In the genomic region with DNA sequence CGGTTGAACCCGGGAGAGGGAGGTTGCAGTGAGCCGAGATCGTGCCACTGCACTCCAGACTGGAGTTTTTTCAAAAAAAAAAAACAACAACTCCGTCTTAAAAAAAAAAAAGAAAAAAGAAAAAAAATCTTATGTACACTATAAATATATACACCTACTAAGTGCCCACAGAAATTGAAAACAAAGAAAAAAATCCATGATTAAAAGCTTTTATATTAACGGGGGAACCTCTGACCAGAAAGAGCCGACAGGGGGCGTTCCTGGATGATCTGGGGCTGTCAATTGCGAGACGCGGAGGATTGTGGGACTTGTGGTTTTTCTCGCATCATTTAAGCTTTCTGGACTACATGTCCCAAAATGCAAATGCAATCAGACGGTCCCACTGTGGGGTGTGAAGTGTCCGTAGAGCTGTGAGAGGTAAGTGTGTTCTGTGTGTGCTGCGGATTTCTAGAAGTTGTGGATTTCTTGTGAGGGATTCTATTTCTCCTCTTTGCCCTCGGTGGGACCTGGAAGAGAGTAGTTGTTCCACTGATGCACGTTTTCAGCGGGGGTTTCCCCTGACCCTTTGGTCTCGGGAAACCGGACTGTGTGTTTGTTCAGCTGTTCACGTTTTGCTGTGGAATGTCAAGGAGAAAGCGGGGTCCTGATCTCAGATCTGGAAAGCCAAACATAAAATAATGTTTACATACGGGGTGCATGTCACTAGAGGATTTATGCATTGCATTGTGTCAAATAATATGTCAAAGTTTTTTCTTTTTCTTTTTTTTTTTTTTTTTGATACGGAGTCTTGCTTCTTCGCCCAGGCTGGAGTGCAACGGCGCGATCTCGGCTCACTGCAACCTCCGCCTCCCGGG, we compare ENCODE assay signal across 1 cellular context.
A peak's percentile ranks its signal among the peaks of the same experiment; 100 is the strongest.
TF ChIP-seq lines count a peak whose summit lies in the region.

A gene with protein sequence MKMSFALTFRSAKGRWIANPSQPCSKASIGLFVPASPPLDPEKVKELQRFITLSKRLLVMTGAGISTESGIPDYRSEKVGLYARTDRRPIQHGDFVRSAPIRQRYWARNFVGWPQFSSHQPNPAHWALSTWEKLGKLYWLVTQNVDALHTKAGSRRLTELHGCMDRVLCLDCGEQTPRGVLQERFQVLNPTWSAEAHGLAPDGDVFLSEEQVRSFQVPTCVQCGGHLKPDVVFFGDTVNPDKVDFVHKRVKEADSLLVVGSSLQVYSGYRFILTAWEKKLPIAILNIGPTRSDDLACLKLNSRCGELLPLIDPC (plus strand): TSS at position 360 of the 854 bp plus-strand sequence. CDS start 1,241 bp downstream, outside the sequence.

TF ChIP-seq in K562, 482 proteins besides CTCF, POLR2A, EP300 and RAD21 (continued from another document and continues in another):
- TF ChIP-seq JUN (IDR thresholded peaks at IDR 0.05; ENCODE audit: borderline replicate concordance, low read depth, low read length) (no peak), JUN (CRISPR knock-in tag; IDR thresholded peaks at IDR 0.05; ENCODE audit: borderline replicate concordance) (no peak), C11orf30 (IDR thresholded peaks at IDR 0.05; ENCODE audit: low read depth) (0 out of 2 replicates have a peak, but pooled peaks have one; percentile 32), ZNF79 (CRISPR knock-in tag; IDR thresholded peaks at IDR 0.05; ENCODE audit: low read depth) (no peak; the same call in 1 of the 2 replicates), BCOR (IDR thresholded peaks at IDR 0.05) (no peak), ZNF23 (CRISPR knock-in tag; IDR thresholded peaks at IDR 0.05) (no peak), XRCC5 (IDR thresholded peaks at IDR 0.05; ENCODE audit: low read depth, low read length) (peak; percentile 87), TEAD2 (tag; IDR thresholded peaks at IDR 0.05) (peak; percentile 72), NFIC (IDR thresholded peaks at IDR 0.05) (peak; percentile 40; the same call in 1 of the 2 replicates), MED1 (CRISPR knock-in tag; IDR thresholded peaks at IDR 0.05; ENCODE audit: borderline replicate concordance) (no peak), LCOR (CRISPR knock-in tag; IDR thresholded peaks at IDR 0.05) (no peak), CXXC5 (CRISPR knock-in tag; IDR thresholded peaks at IDR 0.05) (peak; percentile 62; the same call in 1 of the 2 replicates), ZNF431 (CRISPR knock-in tag; IDR thresholded peaks at IDR 0.05) (no peak), SNRNP70 (optimal IDR thresholded peaks at IDR 0.05; ENCODE audit: low read depth, low read length) (no peak), POLR2H (tag; IDR thresholded peaks at IDR 0.05; ENCODE audit: low read depth) (no peak), HNRNPLL (IDR thresholded peaks at IDR 0.05; ENCODE audit: low read depth, low read length, poor library complexity, severe bottlenecking) (no peak), TRIM28 (IDR thresholded peaks at IDR 0.05) (no peak), KDM1A (IDR thresholded peaks at IDR 0.05) (no peak), PML (IDR thresholded peaks at IDR 0.05; ENCODE audit: low read length) (0 out of 2 replicates have a peak, but pooled peaks have one; percentile 20), PHB (CRISPR knock-in tag; IDR thresholded peaks at IDR 0.05) (no peak), MAFF (IDR thresholded peaks at IDR 0.05; ENCODE audit: low read length) (no peak)
- TF ChIP-seq, protein P1, sequence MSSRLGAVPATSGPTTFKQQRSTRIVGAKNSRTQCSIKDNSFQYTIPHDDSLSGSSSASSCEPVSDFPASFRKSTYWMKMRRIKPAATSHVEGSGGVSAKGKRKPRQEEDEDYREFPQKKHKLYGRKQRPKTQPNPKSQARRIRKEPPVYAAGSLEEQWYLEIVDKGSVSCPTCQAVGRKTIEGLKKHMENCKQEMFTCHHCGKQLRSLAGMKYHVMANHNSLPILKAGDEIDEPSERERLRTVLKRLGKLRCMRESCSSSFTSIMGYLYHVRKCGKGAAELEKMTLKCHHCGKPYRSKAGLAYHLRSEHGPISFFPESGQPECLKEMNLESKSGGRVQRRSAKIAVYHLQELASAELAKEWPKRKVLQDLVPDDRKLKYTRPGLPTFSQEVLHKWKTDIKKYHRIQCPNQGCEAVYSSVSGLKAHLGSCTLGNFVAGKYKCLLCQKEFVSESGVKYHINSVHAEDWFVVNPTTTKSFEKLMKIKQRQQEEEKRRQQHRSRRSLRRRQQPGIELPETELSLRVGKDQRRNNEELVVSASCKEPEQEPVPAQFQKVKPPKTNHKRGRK (tag; IDR thresholded peaks at IDR 0.05), result peak; percentile 82
- TF ChIP-seq, protein P2, sequence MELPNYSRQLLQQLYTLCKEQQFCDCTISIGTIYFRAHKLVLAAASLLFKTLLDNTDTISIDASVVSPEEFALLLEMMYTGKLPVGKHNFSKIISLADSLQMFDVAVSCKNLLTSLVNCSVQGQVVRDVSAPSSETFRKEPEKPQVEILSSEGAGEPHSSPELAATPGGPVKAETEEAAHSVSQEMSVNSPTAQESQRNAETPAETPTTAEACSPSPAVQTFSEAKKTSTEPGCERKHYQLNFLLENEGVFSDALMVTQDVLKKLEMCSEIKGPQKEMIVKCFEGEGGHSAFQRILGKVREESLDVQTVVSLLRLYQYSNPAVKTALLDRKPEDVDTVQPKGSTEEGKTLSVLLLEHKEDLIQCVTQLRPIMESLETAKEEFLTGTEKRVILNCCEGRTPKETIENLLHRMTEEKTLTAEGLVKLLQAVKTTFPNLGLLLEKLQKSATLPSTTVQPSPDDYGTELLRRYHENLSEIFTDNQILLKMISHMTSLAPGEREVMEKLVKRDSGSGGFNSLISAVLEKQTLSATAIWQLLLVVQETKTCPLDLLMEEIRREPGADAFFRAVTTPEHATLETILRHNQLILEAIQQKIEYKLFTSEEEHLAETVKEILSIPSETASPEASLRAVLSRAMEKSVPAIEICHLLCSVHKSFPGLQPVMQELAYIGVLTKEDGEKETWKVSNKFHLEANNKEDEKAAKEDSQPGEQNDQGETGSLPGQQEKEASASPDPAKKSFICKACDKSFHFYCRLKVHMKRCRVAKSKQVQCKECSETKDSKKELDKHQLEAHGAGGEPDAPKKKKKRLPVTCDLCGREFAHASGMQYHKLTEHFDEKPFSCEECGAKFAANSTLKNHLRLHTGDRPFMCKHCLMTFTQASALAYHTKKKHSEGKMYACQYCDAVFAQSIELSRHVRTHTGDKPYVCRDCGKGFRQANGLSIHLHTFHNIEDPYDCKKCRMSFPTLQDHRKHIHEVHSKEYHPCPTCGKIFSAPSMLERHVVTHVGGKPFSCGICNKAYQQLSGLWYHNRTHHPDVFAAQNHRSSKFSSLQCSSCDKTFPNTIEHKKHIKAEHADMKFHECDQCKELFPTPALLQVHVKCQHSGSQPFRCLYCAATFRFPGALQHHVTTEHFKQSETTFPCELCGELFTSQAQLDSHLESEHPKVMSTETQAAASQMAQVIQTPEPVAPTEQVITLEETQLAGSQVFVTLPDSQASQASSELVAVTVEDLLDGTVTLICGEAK (IDR thresholded peaks at IDR 0.05), result peak; percentile 64; the same call in 1 of the 2 replicates
- TF ChIP-seq, protein P2 (CRISPR knock-in tag; IDR thresholded peaks at IDR 0.05), result no peak
- TF ChIP-seq, protein P3, sequence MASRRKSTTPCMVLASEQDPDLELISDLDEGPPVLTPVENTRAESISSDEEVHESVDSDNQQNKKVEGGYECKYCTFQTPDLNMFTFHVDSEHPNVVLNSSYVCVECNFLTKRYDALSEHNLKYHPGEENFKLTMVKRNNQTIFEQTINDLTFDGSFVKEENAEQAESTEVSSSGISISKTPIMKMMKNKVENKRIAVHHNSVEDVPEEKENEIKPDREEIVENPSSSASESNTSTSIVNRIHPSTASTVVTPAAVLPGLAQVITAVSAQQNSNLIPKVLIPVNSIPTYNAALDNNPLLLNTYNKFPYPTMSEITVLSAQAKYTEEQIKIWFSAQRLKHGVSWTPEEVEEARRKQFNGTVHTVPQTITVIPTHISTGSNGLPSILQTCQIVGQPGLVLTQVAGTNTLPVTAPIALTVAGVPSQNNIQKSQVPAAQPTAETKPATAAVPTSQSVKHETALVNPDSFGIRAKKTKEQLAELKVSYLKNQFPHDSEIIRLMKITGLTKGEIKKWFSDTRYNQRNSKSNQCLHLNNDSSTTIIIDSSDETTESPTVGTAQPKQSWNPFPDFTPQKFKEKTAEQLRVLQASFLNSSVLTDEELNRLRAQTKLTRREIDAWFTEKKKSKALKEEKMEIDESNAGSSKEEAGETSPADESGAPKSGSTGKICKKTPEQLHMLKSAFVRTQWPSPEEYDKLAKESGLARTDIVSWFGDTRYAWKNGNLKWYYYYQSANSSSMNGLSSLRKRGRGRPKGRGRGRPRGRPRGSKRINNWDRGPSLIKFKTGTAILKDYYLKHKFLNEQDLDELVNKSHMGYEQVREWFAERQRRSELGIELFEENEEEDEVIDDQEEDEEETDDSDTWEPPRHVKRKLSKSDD (conservative IDR thresholded peaks at IDR 0.05; ENCODE audit: low read length), result no peak
- TF ChIP-seq, protein P4, sequence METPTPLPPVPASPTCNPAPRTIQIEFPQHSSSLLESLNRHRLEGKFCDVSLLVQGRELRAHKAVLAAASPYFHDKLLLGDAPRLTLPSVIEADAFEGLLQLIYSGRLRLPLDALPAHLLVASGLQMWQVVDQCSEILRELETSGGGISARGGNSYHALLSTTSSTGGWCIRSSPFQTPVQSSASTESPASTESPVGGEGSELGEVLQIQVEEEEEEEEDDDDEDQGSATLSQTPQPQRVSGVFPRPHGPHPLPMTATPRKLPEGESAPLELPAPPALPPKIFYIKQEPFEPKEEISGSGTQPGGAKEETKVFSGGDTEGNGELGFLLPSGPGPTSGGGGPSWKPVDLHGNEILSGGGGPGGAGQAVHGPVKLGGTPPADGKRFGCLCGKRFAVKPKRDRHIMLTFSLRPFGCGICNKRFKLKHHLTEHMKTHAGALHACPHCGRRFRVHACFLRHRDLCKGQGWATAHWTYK (CRISPR knock-in tag; IDR thresholded peaks at IDR 0.05), result no peak
- TF ChIP-seq, protein P5, sequence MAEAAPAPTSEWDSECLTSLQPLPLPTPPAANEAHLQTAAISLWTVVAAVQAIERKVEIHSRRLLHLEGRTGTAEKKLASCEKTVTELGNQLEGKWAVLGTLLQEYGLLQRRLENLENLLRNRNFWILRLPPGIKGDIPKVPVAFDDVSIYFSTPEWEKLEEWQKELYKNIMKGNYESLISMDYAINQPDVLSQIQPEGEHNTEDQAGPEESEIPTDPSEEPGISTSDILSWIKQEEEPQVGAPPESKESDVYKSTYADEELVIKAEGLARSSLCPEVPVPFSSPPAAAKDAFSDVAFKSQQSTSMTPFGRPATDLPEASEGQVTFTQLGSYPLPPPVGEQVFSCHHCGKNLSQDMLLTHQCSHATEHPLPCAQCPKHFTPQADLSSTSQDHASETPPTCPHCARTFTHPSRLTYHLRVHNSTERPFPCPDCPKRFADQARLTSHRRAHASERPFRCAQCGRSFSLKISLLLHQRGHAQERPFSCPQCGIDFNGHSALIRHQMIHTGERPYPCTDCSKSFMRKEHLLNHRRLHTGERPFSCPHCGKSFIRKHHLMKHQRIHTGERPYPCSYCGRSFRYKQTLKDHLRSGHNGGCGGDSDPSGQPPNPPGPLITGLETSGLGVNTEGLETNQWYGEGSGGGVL (CRISPR knock-in tag; IDR thresholded peaks at IDR 0.05), result no peak
- TF ChIP-seq, protein P6, sequence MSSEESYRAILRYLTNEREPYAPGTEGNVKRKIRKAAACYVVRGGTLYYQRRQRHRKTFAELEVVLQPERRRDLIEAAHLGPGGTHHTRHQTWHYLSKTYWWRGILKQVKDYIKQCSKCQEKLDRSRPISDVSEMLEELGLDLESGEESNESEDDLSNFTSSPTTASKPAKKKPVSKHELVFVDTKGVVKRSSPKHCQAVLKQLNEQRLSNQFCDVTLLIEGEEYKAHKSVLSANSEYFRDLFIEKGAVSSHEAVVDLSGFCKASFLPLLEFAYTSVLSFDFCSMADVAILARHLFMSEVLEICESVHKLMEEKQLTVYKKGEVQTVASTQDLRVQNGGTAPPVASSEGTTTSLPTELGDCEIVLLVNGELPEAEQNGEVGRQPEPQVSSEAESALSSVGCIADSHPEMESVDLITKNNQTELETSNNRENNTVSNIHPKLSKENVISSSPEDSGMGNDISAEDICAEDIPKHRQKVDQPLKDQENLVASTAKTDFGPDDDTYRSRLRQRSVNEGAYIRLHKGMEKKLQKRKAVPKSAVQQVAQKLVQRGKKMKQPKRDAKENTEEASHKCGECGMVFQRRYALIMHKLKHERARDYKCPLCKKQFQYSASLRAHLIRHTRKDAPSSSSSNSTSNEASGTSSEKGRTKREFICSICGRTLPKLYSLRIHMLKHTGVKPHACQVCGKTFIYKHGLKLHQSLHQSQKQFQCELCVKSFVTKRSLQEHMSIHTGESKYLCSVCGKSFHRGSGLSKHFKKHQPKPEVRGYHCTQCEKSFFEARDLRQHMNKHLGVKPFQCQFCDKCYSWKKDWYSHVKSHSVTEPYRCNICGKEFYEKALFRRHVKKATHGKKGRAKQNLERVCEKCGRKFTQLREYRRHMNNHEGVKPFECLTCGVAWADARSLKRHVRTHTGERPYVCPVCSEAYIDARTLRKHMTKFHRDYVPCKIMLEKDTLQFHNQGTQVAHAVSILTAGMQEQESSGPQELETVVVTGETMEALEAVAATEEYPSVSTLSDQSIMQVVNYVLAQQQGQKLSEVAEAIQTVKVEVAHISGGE (CRISPR knock-in tag; IDR thresholded peaks at IDR 0.05), result peak in 1 of 3 experiments; percentile 78; a peak in 2 of 6 replicates
- TF ChIP-seq, protein P7, sequence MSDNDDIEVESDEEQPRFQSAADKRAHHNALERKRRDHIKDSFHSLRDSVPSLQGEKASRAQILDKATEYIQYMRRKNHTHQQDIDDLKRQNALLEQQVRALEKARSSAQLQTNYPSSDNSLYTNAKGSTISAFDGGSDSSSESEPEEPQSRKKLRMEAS (CRISPR knock-in tag; IDR thresholded peaks at IDR 0.05), result 0 out of 2 replicates have a peak, but pooled peaks have one; percentile 34
